Comparison of ENCODE assay signal across 27 cellular contexts in the genomic region with DNA sequence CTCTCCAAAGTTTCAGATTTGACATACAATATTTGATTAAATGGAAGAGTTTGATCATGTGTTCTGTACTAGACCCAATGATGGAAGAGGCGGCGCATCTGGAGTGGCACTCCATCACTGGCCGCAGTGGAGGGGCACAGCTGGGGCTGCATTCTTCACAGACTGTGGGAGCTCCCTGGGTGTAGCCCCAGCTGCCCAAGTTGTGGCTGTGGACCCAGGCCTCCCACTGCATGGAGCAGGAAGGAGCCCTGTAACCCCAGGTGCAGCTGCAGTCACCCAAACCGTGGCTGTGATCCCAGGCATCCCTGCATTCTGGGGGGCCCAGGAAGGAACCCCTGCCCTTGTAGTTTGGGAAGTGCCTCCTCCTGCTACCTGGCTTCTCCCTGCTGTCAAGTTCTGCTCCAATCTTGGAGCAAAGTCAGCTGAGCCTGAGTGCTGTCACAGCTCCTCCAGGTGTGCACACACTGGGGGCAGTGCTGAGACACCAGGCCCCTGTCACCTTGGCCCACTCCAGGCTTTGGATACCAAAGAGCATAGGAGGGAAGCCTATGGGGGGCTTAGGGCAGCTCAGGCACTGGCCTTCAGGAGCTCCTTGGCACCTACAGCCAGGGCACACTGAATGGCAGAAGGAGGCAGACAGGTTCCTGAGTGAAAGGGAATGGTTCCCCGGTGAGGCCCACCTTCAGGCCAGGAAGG.
"Had no signal": no experiment of that assay in that cellular context is flagged by ENCODE, and none has a peak within 500 bp of the region (broad histone marks: within the 10 kb centered on the region; RNA-seq: fewer than 3 reads in every experiment).

No MANE protein-coding gene starts in this region.

- H3K36me3 Mint-ChIP-seq: naive thymus-derived CD8-positive, alpha-beta T cell; stimulated activated memory B cell treated with anti-CD40 and anti-IgM and Interleukin-4, amounts not matched to agents 10 μg/mL and 1 μg/mL and 100 μg/mL, for 72 hours had no signal

- DNase-seq: hippocampal formation; left colon; lower lobe of right lung; mammary epithelial cell; mesenchymal stem cell; naive thymus-derived CD8-positive, alpha-beta T cell; occipital lobe; psoas muscle; stimulated activated CD4-positive, alpha-beta T cell treated with anti-CD3 and anti-CD28 coated beads, Interleukin-12 subunit alpha, Interleukin-12 subunit beta, amount 100 ng/mL, for 4 hours; stimulated activated CD4-positive, alpha-beta T cell treated with anti-CD3 and anti-CD28 coated beads, Interleukin-15, amount 100 ng/mL, for 24 hours; stimulated activated CD4-positive, alpha-beta T cell treated with anti-CD3 and anti-CD28 coated beads, Interleukin-2, amount 100 ng/mL, for 24 hours; stimulated activated CD4-positive, alpha-beta T cell treated with anti-CD3 and anti-CD28 coated beads, Interleukin-4, amount 100 ng/mL, for 1 hour; stimulated activated naive CD4-positive, alpha-beta T cell treated with Interleukin-2 at 50 U/mL for 16 hours; stomach; testis; thyroid gland; trophoblast cell had no signal

- H3K27me3 ChIP-seq: left lung, neutrophil, right atrium auricular region, right lobe of liver, stomach, testis, thyroid gland, vagina had no signal

- H3K79me2 ChIP-seq: parathyroid adenoma had no signal

- H3K4me3 Mint-ChIP-seq: naive thymus-derived CD8-positive, alpha-beta T cell; nephron; neural crest cell; stimulated activated memory B cell treated with anti-CD40 and anti-IgM and Interleukin-4, amounts not matched to agents 10 μg/mL and 1 μg/mL and 100 μg/mL, for 72 hours had no signal

- H3K9me3 ChIP-seq: lower lobe of right lung, neutrophil, psoas muscle, right atrium auricular region, right lobe of liver, testis, thyroid gland, vagina had no signal

- H3K27me3 Mint-ChIP-seq: naive thymus-derived CD8-positive, alpha-beta T cell; stimulated activated memory B cell treated with anti-CD40 and anti-IgM and Interleukin-4, amounts not matched to agents 10 μg/mL and 1 μg/mL and 100 μg/mL, for 72 hours had no signal

- H3K9ac ChIP-seq: parathyroid adenoma had no signal

- ATAC-seq: left colon; left lung; naive thymus-derived CD8-positive, alpha-beta T cell; psoas muscle; stimulated activated memory B cell treated with anti-CD40 and anti-IgM and Interleukin-4, amounts not matched to agents 10 μg/mL and 1 μg/mL and 100 μg/mL, for 72 hours had no signal

- H3K4me1 ChIP-seq: left lung, lower lobe of right lung, parathyroid adenoma, psoas muscle, right atrium auricular region, right lobe of liver, stomach, testis, thyroid gland, vagina had no signal

- H3K4me1 Mint-ChIP-seq: naive thymus-derived CD8-positive, alpha-beta T cell; nephron; neural crest cell; stimulated activated memory B cell treated with anti-CD40 and anti-IgM and Interleukin-4, amounts not matched to agents 10 μg/mL and 1 μg/mL and 100 μg/mL, for 72 hours had no signal

- H3K4me3 ChIP-seq: left lung, lower lobe of right lung, psoas muscle, right atrium auricular region, right lobe of liver, smooth muscle cell, stomach, testis, thyroid gland, vagina had no signal

- H3K36me3 ChIP-seq: left lung, lower lobe of right lung, neutrophil, right atrium auricular region, right lobe of liver, stomach, thyroid gland, vagina had no signal

- H2AFZ ChIP-seq: parathyroid adenoma had no signal

- H3K9me3 Mint-ChIP-seq: nephron, neural crest cell had no signal

- H3K27ac ChIP-seq: left lung, lower lobe of right lung, neutrophil, parathyroid adenoma, psoas muscle, right atrium auricular region, right lobe of liver, stomach, testis, thyroid gland, vagina had no signal

- H3K27ac Mint-ChIP-seq: naive thymus-derived CD8-positive, alpha-beta T cell; nephron; stimulated activated memory B cell treated with anti-CD40 and anti-IgM and Interleukin-4, amounts not matched to agents 10 μg/mL and 1 μg/mL and 100 μg/mL, for 72 hours had no signal

- H3K4me2 ChIP-seq: smooth muscle cell had no signal
